22 cellular contexts compared by ENCODE assay signal in genomic region chr6:30163918-30164654, GRCh38. TPM values are rescaled to one million over a fixed set of nuclear protein-coding genes. Genes with fewer than 3 reads are reported as not detected.
A peak's percentile ranks its signal among the peaks of the same experiment; 100 is the strongest.
DNase-seq lines count a peak whose midpoint lies in the region; ATAC-seq and TF ChIP-seq lines count a peak whose summit lies in the region.
"Had no signal": no experiment of that assay in that cellular context is flagged by ENCODE, and none has a peak within 500 bp of the region (broad histone marks: within the 10 kb centered on the region; RNA-seq: fewer than 3 reads in every experiment).

No MANE protein-coding gene starts in this region.

- H3K4me1 ChIP-seq in HCT116 (ENCODE audit: control insufficient read depth in 1 of 2, insufficient read depth in 2 of 2, low read length in 2 of 2) (peaks cover 9 to 25% of the 10 kb centered on the region in 2 experiments; a peak in 3 of 4 replicates), mesendoderm (ENCODE audit: control insufficient read depth, low read depth, low read length) (no peaks in the 10 kb centered on the region)
- H3K4me1 ChIP-seq: body of pancreas, prostate gland had no signal

- peak overlapping the region; percentile 32 for H3K27ac Mint-ChIP-seq in activated T-helper 1 cell treated with anti-CD3 and anti-CD28 coated beads, Interleukin-12 subunit alpha, Interleukin-12 subunit beta, Interleukin-2, Interleukin-4 antibody, amounts not matched to agents 30 ng/mL and 10 ng/mL and 1 ng/mL, durations not matched to agents 14 hours and 24 hours and 36 hours
- no peak overlapping the region for H3K27ac Mint-ChIP-seq in CD4-positive, alpha-beta T cell
- no peak overlapping the region for H3K27ac Mint-ChIP-seq in naive thymus-derived CD8-positive, alpha-beta T cell
- H3K27ac Mint-ChIP-seq: activated CD4-positive, alpha-beta T cell treated with anti-CD3 and anti-CD28 coated beads, Interleukin-2, amount 10 ng/mL, durations not matched to agents 7 days and 5 days; activated naive CD8-positive, alpha-beta T cell treated with anti-CD3 and anti-CD28 coated beads, Interleukin-2, amount 50 U/mL, for 24 hours; mesothelial cell of epicardium had no signal

- no peaks in the 10 kb centered on the region for H4K20me1 ChIP-seq in HCT116 (ENCODE audit: insufficient read depth)

- no peak for TF ChIP-seq RAD21 in HCT116 (IDR thresholded peaks at IDR 0.05; ENCODE audit: low read depth)

- no peaks in the 10 kb centered on the region for H3K79me1 ChIP-seq in mesendoderm (ENCODE audit: low read length)

- no peak overlapping the region for H3K23ac ChIP-seq in mesendoderm (ENCODE audit: low read length)

- peak overlapping the region; percentile 49; the same call in 1 of the 2 replicates for H3K27ac ChIP-seq in HCT116 (ENCODE audit: low read depth, low read length)
- no peak overlapping the region for H3K27ac ChIP-seq in mesendoderm (ENCODE audit: low read depth, low read length)
- no peak overlapping the region for H3K27ac ChIP-seq in CD4-positive, alpha-beta T cell (ENCODE audit: low read depth, low read length)
- H3K27ac ChIP-seq: body of pancreas, HL-60, prostate gland had no signal

- H3K27me3 Mint-ChIP-seq in activated T-helper 1 cell treated with anti-CD3 and anti-CD28 coated beads, Interleukin-12 subunit alpha, Interleukin-12 subunit beta, Interleukin-2, Interleukin-4 antibody, amounts not matched to agents 30 ng/mL and 10 ng/mL and 1 ng/mL, durations not matched to agents 14 hours and 24 hours and 36 hours (ENCODE audit: insufficient read depth) = peaks cover 4% of the 10 kb centered on the region
- peaks cover 27% of the 10 kb centered on the region for H3K27me3 Mint-ChIP-seq in CD4-positive, alpha-beta T cell
- peaks cover 13 to 21% (median 16%) of the 10 kb centered on the region in 5 donors for H3K27me3 Mint-ChIP-seq in naive thymus-derived CD8-positive, alpha-beta T cell

- no peak overlapping the region for H2AFZ ChIP-seq in HCT116 (ENCODE audit: low read depth, low read length, poor library complexity, severe bottlenecking)

- H4K8ac ChIP-seq in mesendoderm (ENCODE audit: low read depth, low read length) = no peak overlapping the region

- H2BK120ac ChIP-seq in mesendoderm (ENCODE audit: low read depth, low read length) = no peak overlapping the region

- H3K9me2 ChIP-seq in HCT116 (ENCODE audit: insufficient read depth) = no peaks in the 10 kb centered on the region

- no peak overlapping the region for H3K56ac ChIP-seq in mesendoderm (ENCODE audit: low read length)

- RAD21 ChIA-PET in HCT116 (lab: Charles Lee; ENCODE audit: low non-redundant PET in 1 of 2, low total read pairs in 2 of 2, uncharacterized antibody in 2 of 2, unreplicated experiment in 2 of 2) = no interaction called here

- peak overlapping the region; percentile 93 for H3K4me2 ChIP-seq in HCT116 (ENCODE audit: low read length)
- H3K4me2 ChIP-seq in mesendoderm (ENCODE audit: low read length) = no peak overlapping the region

- H3K4me3 ChIP-seq in HCT116 (replicated peaks in 1 of 2; ENCODE audit: low read depth in 1 of 2, low read length in 2 of 2) = peak overlapping the region; percentile 52 to 66
- no peak overlapping the region for H3K4me3 ChIP-seq in mesendoderm (ENCODE audit: low read length)
- H3K4me3 ChIP-seq: body of pancreas, prostate gland had no signal

- H4K5ac ChIP-seq in mesendoderm (ENCODE audit: low read length) = no peak overlapping the region

- intact Hi-C loops in HCT116 (cut with micrococcal nuclease) = loop anchor here (2.0 kb wide), 1 partner anchor 61 kb away; no protein-coding TSS in a partner anchor
- intact Hi-C loops in activated T-helper 1 cell treated with anti-CD3 and anti-CD28 coated beads, Interleukin-12 subunit alpha, Interleukin-12 subunit beta, Interleukin-2, Interleukin-4 antibody, amounts not matched to agents 30 ng/mL and 10 ng/mL and 1 ng/mL, durations not matched to agents 14 hours and 24 hours and 36 hours (cut with micrococcal nuclease) = no loop called here
- intact Hi-C loops in CD4-positive, alpha-beta T cell (cut with DNase I, micrococcal nuclease) = no loop called here

- no peak overlapping the region for H2BK15ac ChIP-seq in mesendoderm (replicated peaks; ENCODE audit: low read depth)

- peaks cover 72% of the 10 kb centered on the region for H3K4me1 Mint-ChIP-seq in activated T-helper 1 cell treated with anti-CD3 and anti-CD28 coated beads, Interleukin-12 subunit alpha, Interleukin-12 subunit beta, Interleukin-2, Interleukin-4 antibody, amounts not matched to agents 30 ng/mL and 10 ng/mL and 1 ng/mL, durations not matched to agents 14 hours and 24 hours and 36 hours (ENCODE audit: low read depth)
- H3K4me1 Mint-ChIP-seq in CD4-positive, alpha-beta T cell (ENCODE audit: low read depth) = peaks cover 4% of the 10 kb centered on the region
- peaks cover 0 to 11% (median 2%) of the 10 kb centered on the region in 4 donors for H3K4me1 Mint-ChIP-seq in naive thymus-derived CD8-positive, alpha-beta T cell
- H3K4me1 Mint-ChIP-seq: mesothelial cell of epicardium had no signal

- ATAC-seq in HCT116 = no peak
- no peak for ATAC-seq in CD4-positive, alpha-beta T cell (ENCODE audit: poor library complexity)
- ATAC-seq in naive thymus-derived CD8-positive, alpha-beta T cell = no peak
- no peak for ATAC-seq in GM19397 (IDR thresholded peaks at IDR 0.05; ENCODE audit: unreplicated experiment)

- no peak overlapping the region for H2AK5ac ChIP-seq in mesendoderm (ENCODE audit: low read length)

- H3K79me2 ChIP-seq in HCT116 (ENCODE audit: insufficient read depth, low read length) (no peaks in the 10 kb centered on the region), mesendoderm (ENCODE audit: control insufficient read depth, insufficient read depth, low read length) (no peaks in the 10 kb centered on the region)

- H3K18ac ChIP-seq in mesendoderm (ENCODE audit: low read length) = no peak overlapping the region

- POLR2A ChIA-PET in HCT116 (lab: Charles Lee) = no interaction called here
- POLR2A ChIA-PET in CD4-positive, alpha-beta T cell (lab: Charles Lee) = interaction anchor here (0.7 kb wide), 1 partner anchor 19 kb away, joined by 5 read pairs; no protein-coding TSS in a partner anchor
- POLR2A ChIA-PET in naive thymus-derived CD8-positive, alpha-beta T cell (lab: Charles Lee) = no interaction called here

- H2BK5ac ChIP-seq in mesendoderm (ENCODE audit: low read length) = no peak overlapping the region

- no peak for TF ChIP-seq CTCF in HCT116 (IDR thresholded peaks at IDR 0.05 in 2 of 3, conservative IDR thresholded peaks at IDR 0.05 in 1 of 3; ENCODE audit: borderline replicate concordance in 1 of 3, insufficient read depth in 1 of 3, low read depth in 2 of 3, low read length in 2 of 3)
- TF ChIP-seq CTCF in CD4-positive, alpha-beta T cell (IDR thresholded peaks at IDR 0.05) = no peak

- H3K9ac ChIP-seq in HCT116 (ENCODE audit: low read length) (peak overlapping the region; percentile 54), mesendoderm (ENCODE audit: low read length) (no peak overlapping the region)

- peaks cover 2% of the 10 kb centered on the region for H3K36me3 Mint-ChIP-seq in activated T-helper 1 cell treated with anti-CD3 and anti-CD28 coated beads, Interleukin-12 subunit alpha, Interleukin-12 subunit beta, Interleukin-2, Interleukin-4 antibody, amounts not matched to agents 30 ng/mL and 10 ng/mL and 1 ng/mL, durations not matched to agents 14 hours and 24 hours and 36 hours (ENCODE audit: low read depth)
- no peaks in the 10 kb centered on the region for H3K36me3 Mint-ChIP-seq in CD4-positive, alpha-beta T cell (ENCODE audit: low read depth)
- no peaks in the 10 kb centered on the region for H3K36me3 Mint-ChIP-seq in naive thymus-derived CD8-positive, alpha-beta T cell
- H3K36me3 Mint-ChIP-seq: CD4-positive, CD25-positive, alpha-beta regulatory T cell; mesothelial cell of epicardium had no signal

- H3K4ac ChIP-seq in mesendoderm (ENCODE audit: low read depth, low read length) = no peak overlapping the region

- H3K4me3 Mint-ChIP-seq in activated T-helper 1 cell treated with anti-CD3 and anti-CD28 coated beads, Interleukin-12 subunit alpha, Interleukin-12 subunit beta, Interleukin-2, Interleukin-4 antibody, amounts not matched to agents 30 ng/mL and 10 ng/mL and 1 ng/mL, durations not matched to agents 14 hours and 24 hours and 36 hours = peak overlapping the region; percentile 23
- H3K4me3 Mint-ChIP-seq in CD4-positive, alpha-beta T cell = no peak overlapping the region
- H3K4me3 Mint-ChIP-seq in naive thymus-derived CD8-positive, alpha-beta T cell = no peak overlapping the region
- H3K4me3 Mint-ChIP-seq: activated CD4-positive, alpha-beta T cell treated with anti-CD3 and anti-CD28 coated beads, Interleukin-2, amount 10 ng/mL, durations not matched to agents 7 days and 5 days; activated naive CD8-positive, alpha-beta T cell treated with anti-CD3 and anti-CD28 coated beads, Interleukin-2, amount 50 U/mL, for 24 hours; CD4-positive, CD25-positive, alpha-beta regulatory T cell; mesothelial cell of epicardium had no signal

- WGBS in mesendoderm (ENCODE audit: extremely low coverage, insufficient coverage, low lambda C conversion rate) = no CpG with 5 or more reads among the region's 16 CpGs

- H3K27me3 ChIP-seq in HCT116 (ENCODE audit: insufficient read depth, low read length) (no peaks in the 10 kb centered on the region), mesendoderm (ENCODE audit: insufficient read depth, low read length, poor library complexity) (no peaks in the 10 kb centered on the region)
- no peaks in the 10 kb centered on the region for H3K27me3 ChIP-seq in CD4-positive, alpha-beta T cell (ENCODE audit: control insufficient read depth, insufficient read depth, low read length)
- H3K27me3 ChIP-seq: body of pancreas had no signal

- no TSS peak for BruUV-seq in HCT116 (replicated peaks; lab: Mats Ljungman, UMichigan)

- DNase-seq in HCT116 (ENCODE audit: low read depth, low spot score) (no peak), mesendoderm (peak; percentile 43)
- no peak for DNase-seq in activated T-helper 1 cell treated with anti-CD3 and anti-CD28 coated beads, Interleukin-12 subunit alpha, Interleukin-12 subunit beta, Interleukin-2, Interleukin-4 antibody, amounts not matched to agents 30 ng/mL and 10 ng/mL and 1 ng/mL, durations not matched to agents 14 hours and 24 hours and 36 hours (ENCODE audit: low spot score)
- DNase-seq in CD4-positive, alpha-beta T cell = no peak
- DNase-seq in naive thymus-derived CD8-positive, alpha-beta T cell = no peak
- DNase-seq: activated CD4-positive, alpha-beta T cell treated with anti-CD3 and anti-CD28 coated beads, Interleukin-2, amount 10 ng/mL, durations not matched to agents 7 days and 5 days; activated effector memory CD4-positive, alpha-beta T cell treated with anti-CD3 and anti-CD28 coated beads, Interleukin-2, amount 50 U/mL, for 16 hours; activated naive CD8-positive, alpha-beta T cell treated with anti-CD3 and anti-CD28 coated beads, Interleukin-2, amount 50 U/mL, for 24 hours; body of pancreas; GF-D8; glutamatergic neuron; IMR-90; MM.1S; NCI-H1436 treated with DMSO at 0.1 percent for 48 hours; NCI-H524 treated with DMSO at 0.1 percent for 48 hours; stimulated activated naive CD4-positive, alpha-beta T cell treated with Interleukin-2 at 50 U/mL for 16 hours had no signal

- no peak for TF ChIP-seq POLR2A in HCT116 (IDR thresholded peaks at IDR 0.05; ENCODE audit: borderline replicate concordance, extremely low read depth, insufficient read depth, insufficient read length)

- H3K9me3 ChIP-seq in HCT116 (ENCODE audit: control insufficient read depth in 1 of 2, insufficient read depth in 1 of 2, low read depth in 1 of 2, low read length in 2 of 2) = no peaks in the 10 kb centered on the region
- H3K9me3 ChIP-seq in CD4-positive, alpha-beta T cell (ENCODE audit: control insufficient read depth, low read length) = no peaks in the 10 kb centered on the region
- H3K9me3 ChIP-seq: body of pancreas, prostate gland had no signal

- CTCF ChIA-PET in HCT116 (lab: Charles Lee) = no interaction called here
- CTCF ChIA-PET in CD4-positive, alpha-beta T cell (lab: Charles Lee) = no interaction called here

- H3K9me3 Mint-ChIP-seq in activated T-helper 1 cell treated with anti-CD3 and anti-CD28 coated beads, Interleukin-12 subunit alpha, Interleukin-12 subunit beta, Interleukin-2, Interleukin-4 antibody, amounts not matched to agents 30 ng/mL and 10 ng/mL and 1 ng/mL, durations not matched to agents 14 hours and 24 hours and 36 hours = peaks cover 3% of the 10 kb centered on the region
- H3K9me3 Mint-ChIP-seq in CD4-positive, alpha-beta T cell = no peaks in the 10 kb centered on the region
- H3K9me3 Mint-ChIP-seq in naive thymus-derived CD8-positive, alpha-beta T cell = no peaks in the 10 kb centered on the region
- H3K9me3 Mint-ChIP-seq: activated CD4-positive, alpha-beta T cell treated with anti-CD3 and anti-CD28 coated beads, Interleukin-2, amount 10 ng/mL, durations not matched to agents 7 days and 5 days; activated naive CD8-positive, alpha-beta T cell treated with anti-CD3 and anti-CD28 coated beads, Interleukin-2, amount 50 U/mL, for 24 hours; CD4-positive, CD25-positive, alpha-beta regulatory T cell; mesothelial cell of epicardium had no signal

- H3K36me3 ChIP-seq in HCT116 (ENCODE audit: control insufficient read depth in 1 of 2, insufficient read depth in 2 of 2, low read length in 2 of 2) (no peaks in the 10 kb centered on the region), mesendoderm (ENCODE audit: control insufficient read depth, insufficient read depth, low read length) (no peaks in the 10 kb centered on the region)
- H3K36me3 ChIP-seq: prostate gland had no signal

RNA-seq across cellular contexts. Expression of gene TRIM15, which starts 0.7 kb away (rescaled TPM):
- total RNA-seq in HCT116 (2021; ENCODE audit: unreplicated experiment) = 6.5 TPM
- polyA plus RNA-seq in HCT116 (2012) = 3.1 and 5.2 TPM in 2 replicates
- 0.39 and 0.59 TPM in 2 replicates for total RNA-seq in activated T-helper 1 cell treated with anti-CD3 and anti-CD28 coated beads, Interleukin-12 subunit alpha, Interleukin-12 subunit beta, Interleukin-2, Interleukin-4 antibody, amounts not matched to agents 30 ng/mL and 10 ng/mL and 1 ng/mL, durations not matched to agents 14 hours and 24 hours and 36 hours
- 0.03 TPM for polyA plus RNA-seq in mesendoderm (2013, experiment 1 of 2)
- 0.04 TPM for polyA plus RNA-seq in mesendoderm (2013, experiment 2 of 2)
- total RNA-seq in CD4-positive, alpha-beta T cell = not detected
- not detected for total RNA-seq in naive thymus-derived CD8-positive, alpha-beta T cell
- polyA plus RNA-seq in naive thymus-derived CD8-positive, alpha-beta T cell = not detected
- total RNA-seq: activated CD4-positive, alpha-beta T cell treated with anti-CD3 and anti-CD28 coated beads, Interleukin-2, amount 10 ng/mL, durations not matched to agents 7 days and 5 days; CD4-positive, CD25-positive, alpha-beta regulatory T cell; IMR-90; mesothelial cell of epicardium; prostate gland; skeletal muscle tissue had no signal
- polyA plus RNA-seq: CD4-positive, CD25-positive, alpha-beta regulatory T cell; IMR-90 had no signal

RNA-seq across cellular contexts. Expression of gene TRIM10, which starts 3.1 kb away (rescaled TPM):
- total RNA-seq in HCT116 (2021; ENCODE audit: unreplicated experiment) = 0.98 TPM
- 0.42 and 0.75 TPM in 2 replicates for polyA plus RNA-seq in HCT116 (2012)
- 0.05 and 0.08 TPM in 2 replicates for total RNA-seq in activated T-helper 1 cell treated with anti-CD3 and anti-CD28 coated beads, Interleukin-12 subunit alpha, Interleukin-12 subunit beta, Interleukin-2, Interleukin-4 antibody, amounts not matched to agents 30 ng/mL and 10 ng/mL and 1 ng/mL, durations not matched to agents 14 hours and 24 hours and 36 hours
- 0.01 TPM for polyA plus RNA-seq in mesendoderm (2013, experiment 1 of 2)
- 0.01 TPM for polyA plus RNA-seq in mesendoderm (2013, experiment 2 of 2)
- not detected for total RNA-seq in CD4-positive, alpha-beta T cell
- total RNA-seq in naive thymus-derived CD8-positive, alpha-beta T cell = not detected
- not detected for polyA plus RNA-seq in naive thymus-derived CD8-positive, alpha-beta T cell
- total RNA-seq: activated CD4-positive, alpha-beta T cell treated with anti-CD3 and anti-CD28 coated beads, Interleukin-2, amount 10 ng/mL, durations not matched to agents 7 days and 5 days; body of pancreas; CD4-positive, CD25-positive, alpha-beta regulatory T cell; IMR-90; mesothelial cell of epicardium; prostate gland had no signal
- polyA plus RNA-seq: CD4-positive, CD25-positive, alpha-beta regulatory T cell; IMR-90 had no signal

RNA-seq across cellular contexts. Expression of gene TRIM40, which starts 28.1 kb away (rescaled TPM):
- not detected for total RNA-seq in HCT116 (2021; ENCODE audit: unreplicated experiment)
- polyA plus RNA-seq in HCT116 (2012) = 0.04 TPM in 1 of 2 replicates, not detected in the other
- not detected in 2 replicates for total RNA-seq in activated T-helper 1 cell treated with anti-CD3 and anti-CD28 coated beads, Interleukin-12 subunit alpha, Interleukin-12 subunit beta, Interleukin-2, Interleukin-4 antibody, amounts not matched to agents 30 ng/mL and 10 ng/mL and 1 ng/mL, durations not matched to agents 14 hours and 24 hours and 36 hours
- polyA plus RNA-seq in mesendoderm (2013, experiment 1 of 2) = not detected
- polyA plus RNA-seq in mesendoderm (2013, experiment 2 of 2) = not detected
- total RNA-seq in CD4-positive, alpha-beta T cell = not detected
- total RNA-seq in naive thymus-derived CD8-positive, alpha-beta T cell = not detected
- polyA plus RNA-seq in naive thymus-derived CD8-positive, alpha-beta T cell = not detected
- total RNA-seq: activated CD4-positive, alpha-beta T cell treated with anti-CD3 and anti-CD28 coated beads, Interleukin-2, amount 10 ng/mL, durations not matched to agents 7 days and 5 days; body of pancreas; IMR-90; mesothelial cell of epicardium; prostate gland; skeletal muscle tissue had no signal
- polyA plus RNA-seq: CD4-positive, CD25-positive, alpha-beta regulatory T cell; IMR-90 had no signal

RNA-seq across cellular contexts. Expression of gene TRIM26, which starts 49.1 kb away (rescaled TPM):
- total RNA-seq in HCT116 (2021; ENCODE audit: unreplicated experiment) = 32.2 TPM
- 26.2 and 27.9 TPM in 2 replicates for polyA plus RNA-seq in HCT116 (2012)
- 61.6 and 64.7 TPM in 2 replicates for total RNA-seq in activated T-helper 1 cell treated with anti-CD3 and anti-CD28 coated beads, Interleukin-12 subunit alpha, Interleukin-12 subunit beta, Interleukin-2, Interleukin-4 antibody, amounts not matched to agents 30 ng/mL and 10 ng/mL and 1 ng/mL, durations not matched to agents 14 hours and 24 hours and 36 hours
- 15.2 TPM for polyA plus RNA-seq in mesendoderm (2013, experiment 1 of 2)
- polyA plus RNA-seq in mesendoderm (2013, experiment 2 of 2) = 16.0 TPM
- total RNA-seq in CD4-positive, alpha-beta T cell = 10 to 100 TPM; 42.1 to 44.1 TPM
- total RNA-seq in naive thymus-derived CD8-positive, alpha-beta T cell = 10 to 100 TPM; 42.6 to 47.0 TPM
- polyA plus RNA-seq in naive thymus-derived CD8-positive, alpha-beta T cell = 10 to 100 TPM; 22.7 to 42.9 (median 27.6) TPM

RNA-seq across cellular contexts. Expression of gene TRIM31, which starts 51.2 kb away (rescaled TPM):
- total RNA-seq in HCT116 (2021; ENCODE audit: unreplicated experiment) = not detected
- 0.11 and 0.36 TPM in 2 replicates for polyA plus RNA-seq in HCT116 (2012)
- not detected in 2 replicates for total RNA-seq in activated T-helper 1 cell treated with anti-CD3 and anti-CD28 coated beads, Interleukin-12 subunit alpha, Interleukin-12 subunit beta, Interleukin-2, Interleukin-4 antibody, amounts not matched to agents 30 ng/mL and 10 ng/mL and 1 ng/mL, durations not matched to agents 14 hours and 24 hours and 36 hours
- polyA plus RNA-seq in mesendoderm (2013, experiment 1 of 2) = not detected
- not detected for polyA plus RNA-seq in mesendoderm (2013, experiment 2 of 2)
- not detected for total RNA-seq in CD4-positive, alpha-beta T cell
- total RNA-seq in naive thymus-derived CD8-positive, alpha-beta T cell = not detected
- under 1 TPM in 1 of 3 donors, not detected in 2; 0.07 TPM for polyA plus RNA-seq in naive thymus-derived CD8-positive, alpha-beta T cell
- total RNA-seq: activated CD4-positive, alpha-beta T cell treated with anti-CD3 and anti-CD28 coated beads, Interleukin-2, amount 10 ng/mL, durations not matched to agents 7 days and 5 days; CD4-positive, CD25-positive, alpha-beta regulatory T cell; IMR-90; mesothelial cell of epicardium; skeletal muscle tissue had no signal
- polyA plus RNA-seq: IMR-90 had no signal
